In genomic region chr5:17315710-17316221, GRCh38 we compare ENCODE assay signal across 10 cellular contexts.
DNase-seq lines count a peak whose midpoint lies in the region; ATAC-seq and TF ChIP-seq lines count a peak whose summit lies in the region.
"Had no signal": no experiment of that assay in that cellular context is flagged by ENCODE, and none has a peak within 500 bp of the region (broad histone marks: within the 10 kb centered on the region; RNA-seq: fewer than 3 reads in every experiment).

No MANE protein-coding gene starts in this region.

- no peak for TF ChIP-seq POLR2A in GM18505 (IDR thresholded peaks at IDR 0.05; ENCODE audit: borderline replicate concordance, extremely low read depth, insufficient read depth, insufficient read length)

- H3K14ac ChIP-seq in mesenchymal stem cell (ENCODE audit: low read length in 2 of 2), result no peak overlapping the region

- no peaks in the 10 kb centered on the region for H3K36me3 ChIP-seq in WERI-Rb-1
- H3K36me3 ChIP-seq in mesenchymal stem cell (ENCODE audit: control insufficient read depth in 1 of 2, insufficient read depth in 2 of 2, low read depth in 1 of 2, low read length in 2 of 2), result no peaks in the 10 kb centered on the region

- H4K91ac ChIP-seq in mesenchymal stem cell (ENCODE audit: low read length), result peak overlapping the region; percentile 72

- H3K4me3 Mint-ChIP-seq in T-helper 17 cell, result no peak overlapping the region

- DNase-seq in CD1c-positive myeloid dendritic cell (ENCODE audit: extremely low spot score), result peak; percentile 51
- DNase-seq in HT1080 (ENCODE audit: low read depth), result peak; percentile 36
- DNase-seq in WERI-Rb-1, result no peak
- peak; percentile 77 for DNase-seq in mesenchymal stem cell
- DNase-seq in T-helper 17 cell, result no peak
- DNase-seq in ureter (ENCODE audit: low spot score), result no peak
- DNase-seq in NCI-H510A (lab: John Stamatoyannopoulos, UW), result no peak
- DNase-seq: dermis blood vessel endothelial cell; stimulated activated naive CD4-positive, alpha-beta T cell had no signal

- H3K4ac ChIP-seq in mesenchymal stem cell (ENCODE audit: low read depth in 1 of 2, low read length in 2 of 2), result peak overlapping the region in 1 of 2 experiments; percentile 80

- H3K27ac Mint-ChIP-seq in T-helper 17 cell, result no peak overlapping the region

- H2AFZ ChIP-seq in mesenchymal stem cell (ENCODE audit: low read depth, low read length), result no peak overlapping the region

- H2BK15ac ChIP-seq in mesenchymal stem cell (ENCODE audit: low read depth, poor library complexity, severe bottlenecking), result peak overlapping the region; percentile 48

- H3K27me3 ChIP-seq in WERI-Rb-1 (ENCODE audit: insufficient read depth, low read depth, severe bottlenecking) (no peaks in the 10 kb centered on the region), mesenchymal stem cell (ENCODE audit: control insufficient read depth in 1 of 2, insufficient read depth in 1 of 2, low read length in 2 of 2) (no peaks in the 10 kb centered on the region)

- peak overlapping the region; percentile 40 for H2AK5ac ChIP-seq in mesenchymal stem cell (ENCODE audit: low read length, severe bottlenecking)

- no peaks in the 10 kb centered on the region for H3K27me3 Mint-ChIP-seq in T-helper 17 cell

- no peaks in the 10 kb centered on the region for H3K4me1 Mint-ChIP-seq in T-helper 17 cell

- TF ChIP-seq CTCF in WERI-Rb-1 (IDR thresholded peaks at IDR 0.05; ENCODE audit: low read depth, low read length), result no peak

- peak overlapping the region; percentile 13 for H3K9ac ChIP-seq in mesenchymal stem cell (ENCODE audit: low read length)

- H4K8ac ChIP-seq in mesenchymal stem cell (ENCODE audit: low read length), result peak overlapping the region; percentile 93

- H3K36me3 Mint-ChIP-seq in T-helper 17 cell (ENCODE audit: low read depth), result no peaks in the 10 kb centered on the region

- ATAC-seq in GM18505 (IDR thresholded peaks at IDR 0.05; ENCODE audit: unreplicated experiment), result no peak
- no peak for ATAC-seq in T-helper 17 cell

- H2BK120ac ChIP-seq in mesenchymal stem cell (ENCODE audit: low read depth, low read length), result peak overlapping the region; percentile 61

- peak overlapping the region; percentile 86 for H3K18ac ChIP-seq in mesenchymal stem cell (ENCODE audit: low read depth in 1 of 2, low read length in 2 of 2)

- no peaks in the 10 kb centered on the region for H3K79me1 ChIP-seq in mesenchymal stem cell (replicated peaks; ENCODE audit: low read length, poor library complexity, severe bottlenecking)

- H3K4me1 ChIP-seq in mesenchymal stem cell (ENCODE audit: control insufficient read depth, insufficient read depth, low read depth, low read length), result peaks cover 5% of the 10 kb centered on the region

- no peak overlapping the region for H3K4me2 ChIP-seq in mesenchymal stem cell (ENCODE audit: low read length, poor library complexity, severe bottlenecking)

- H3K27ac ChIP-seq in WERI-Rb-1 (peak overlapping the region; percentile 49), mesenchymal stem cell (ENCODE audit: low read length, poor library complexity, severe bottlenecking) (no peak overlapping the region)

- H3K23ac ChIP-seq in mesenchymal stem cell (ENCODE audit: low read length in 2 of 2), result no peak overlapping the region

- H2BK12ac ChIP-seq in mesenchymal stem cell (ENCODE audit: low read length in 2 of 2), result peak overlapping the region; percentile 38 to 95

- 52% methylated on average over 9 of the region's 11 CpGs for WGBS in mesenchymal stem cell

- H3K4me3 ChIP-seq in WERI-Rb-1 (ENCODE audit: low read depth, low read length), result no peak overlapping the region
- no peak overlapping the region for H3K4me3 ChIP-seq in mesenchymal stem cell (ENCODE audit: insufficient read depth in 1 of 2, low read depth in 1 of 2, low read length in 2 of 2)

- no peak overlapping the region for H2BK5ac ChIP-seq in mesenchymal stem cell (ENCODE audit: low read depth, low read length, poor library complexity, severe bottlenecking)

- peaks cover 3% of the 10 kb centered on the region for H3K9me3 ChIP-seq in WERI-Rb-1 (ENCODE audit: severe bottlenecking)
- no peaks in the 10 kb centered on the region for H3K9me3 ChIP-seq in mesenchymal stem cell (ENCODE audit: control insufficient read depth, low read length)
- H3K9me3 ChIP-seq in T-helper 17 cell (ENCODE audit: control insufficient read depth, low read length, poor library complexity, severe bottlenecking), result no peaks in the 10 kb centered on the region

Comparison
In these comparisons a context has a peak if more than half of its experiments do, and no peak if none do; other contexts are left out.
1. DNase-seq: peak in CD1c-positive myeloid dendritic cell (single experiment), HT1080 (single experiment) and mesenchymal stem cell (single experiment); none in WERI-Rb-1 (single experiment), T-helper 17 cell (0 of 3), ureter (single experiment) and NCI-H510A (single experiment).